Comparison of ENCODE assay signal across 27 cellular contexts in genomic region chr1:156467906-156468305, GRCh38. TPM values are rescaled to one million over a fixed set of nuclear protein-coding genes. Genes with fewer than 3 reads are reported as not detected.
DNase-seq lines count a peak whose midpoint lies in the region; ATAC-seq and TF ChIP-seq lines count a peak whose summit lies in the region.
"Had no signal": no experiment of that assay in that cellular context is flagged by ENCODE, and none has a peak within 500 bp of the region (broad histone marks: within the 10 kb centered on the region; RNA-seq: fewer than 3 reads in every experiment).

No MANE protein-coding gene starts in this region.

- no peaks in the 10 kb centered on the region for H3K79me2 ChIP-seq in trophoblast cell (ENCODE audit: control insufficient read depth, insufficient read depth, low read length, poor library complexity)

- no peaks in the 10 kb centered on the region for H3K27me3 Mint-ChIP-seq in naive thymus-derived CD4-positive, alpha-beta T cell
- H3K27me3 Mint-ChIP-seq: CD4-positive, alpha-beta memory T cell had no signal

- H3K36me3 ChIP-seq in H7 (replicated peaks; ENCODE audit: control insufficient read depth, insufficient read depth, low read length) (peaks cover 1% of the 10 kb centered on the region), adipocyte (ENCODE audit: control insufficient read depth, insufficient read depth, low read length, severe bottlenecking) (peaks cover 51% of the 10 kb centered on the region), gastroesophageal sphincter (peaks cover 4 to 85% of the 10 kb centered on the region in 2 donors), trophoblast cell (ENCODE audit: control insufficient read depth in 1 of 2, insufficient read depth in 2 of 2, low read length in 2 of 2) (peaks cover 29 to 30% of the 10 kb centered on the region in 2 experiments)
- H3K36me3 ChIP-seq in naive thymus-derived CD4-positive, alpha-beta T cell (ENCODE audit: control insufficient read depth in 2 of 3, insufficient read depth in 3 of 3, low read length in 3 of 3), result peaks cover 0 to 79% (median 19%) of the 10 kb centered on the region in 3 experiments

- H2BK5ac ChIP-seq in trophoblast cell (ENCODE audit: low read depth, low read length, poor library complexity), result no peak overlapping the region

- H4K91ac ChIP-seq in trophoblast cell (ENCODE audit: low read depth, low read length), result no peak overlapping the region

- H2AK5ac ChIP-seq in trophoblast cell (ENCODE audit: low read length), result no peak overlapping the region

- no peak overlapping the region for H4K8ac ChIP-seq in trophoblast cell (ENCODE audit: low read depth, low read length)

- H3K79me1 ChIP-seq in trophoblast cell (ENCODE audit: low read length), result no peaks in the 10 kb centered on the region

- peaks cover 95% of the 10 kb centered on the region for H3K36me3 Mint-ChIP-seq in stimulated activated effector memory CD8-positive, alpha-beta T cell treated with anti-CD3 and anti-CD28 coated beads, Interleukin-12 subunit alpha, Interleukin-12 subunit beta, amount 100 ng/mL, for 72 hours
- H3K36me3 Mint-ChIP-seq in naive thymus-derived CD4-positive, alpha-beta T cell, result peaks cover 0 to 39% (median 8%) of the 10 kb centered on the region in 5 donors

- DNase-seq in H7 (peak; percentile 48), adipocyte (ENCODE audit: low read depth) (no peak), retina (no peak), trophoblast cell (no peak)
- DNase-seq in stimulated activated effector memory CD8-positive, alpha-beta T cell treated with anti-CD3 and anti-CD28 coated beads, Interleukin-12 subunit alpha, Interleukin-12 subunit beta, amount 100 ng/mL, for 72 hours (ENCODE audit: low spot score in 2 of 2), result no peak
- no peak for DNase-seq in naive thymus-derived CD4-positive, alpha-beta T cell
- DNase-seq: activated CD4-positive, alpha-beta T cell treated with anti-CD3 and anti-CD28 coated beads for 4 hours; activated CD8-positive, alpha-beta memory T cell treated with anti-CD3 and anti-CD28 coated beads, Interleukin-2, amount 50 U/mL, for 4 hours; activated gamma-delta T cell treated with Interleukin-2 at 50 U/mL for 16 hours; amygdala; caudate nucleus; CD4-positive, alpha-beta memory T cell; DMS79 treated with DMSO at 0.1 percent for 48 hours; effector CD4-positive, alpha-beta T cell; GM23248; MG63; NCI-H1694; NCI-H345; nucleus accumbens; PC-3; SHP77 treated with DMSO at 0.1 percent for 48 hours; stimulated activated CD8-positive, alpha-beta memory T cell treated with anti-CD3 and anti-CD28 coated beads, Interleukin-4, amount 100 ng/mL, for 48 hours had no signal

- H2BK12ac ChIP-seq in trophoblast cell (ENCODE audit: low read length), result no peak overlapping the region

- WGBS in gastroesophageal sphincter (ENCODE audit: low coverage in 1 of 2), 2 donors, result 79% methylated on average over 11 of the region's 18 CpGs; no CpG with 5 or more reads in 1 of the 2 donors
- no CpG with 5 or more reads among the region's 18 CpGs for WGBS in trophoblast cell (ENCODE audit: extremely low coverage, insufficient coverage, insufficient read length)

- no peak overlapping the region for H3K18ac ChIP-seq in trophoblast cell (ENCODE audit: low read length)

- CTCF ChIA-PET in naive thymus-derived CD4-positive, alpha-beta T cell (lab: Charles Lee), result no interaction called here

- H3K4me1 Mint-ChIP-seq in stimulated activated effector memory CD8-positive, alpha-beta T cell treated with anti-CD3 and anti-CD28 coated beads, Interleukin-12 subunit alpha, Interleukin-12 subunit beta, amount 100 ng/mL, for 72 hours, result peaks cover 36% of the 10 kb centered on the region
- peaks cover 10 to 24% (median 19%) of the 10 kb centered on the region in 7 donors for H3K4me1 Mint-ChIP-seq in naive thymus-derived CD4-positive, alpha-beta T cell

- ATAC-seq in gastroesophageal sphincter, result no peak
- ATAC-seq in stimulated activated effector memory CD8-positive, alpha-beta T cell treated with anti-CD3 and anti-CD28 coated beads, Interleukin-12 subunit alpha, Interleukin-12 subunit beta, amount 100 ng/mL, for 72 hours, result no peak
- ATAC-seq in HG03159 (IDR thresholded peaks at IDR 0.05; ENCODE audit: unreplicated experiment), result no peak
- ATAC-seq in naive thymus-derived CD4-positive, alpha-beta T cell, result no peak
- ATAC-seq: left lobe of liver, mucosa of descending colon, PC-3 had no signal

- no peak for TF ChIP-seq EP300 in gastroesophageal sphincter (IDR thresholded peaks at IDR 0.05)

- TF ChIP-seq CTCF in gastroesophageal sphincter (IDR thresholded peaks at IDR 0.05), result no peak

- POLR2A ChIA-PET in naive thymus-derived CD4-positive, alpha-beta T cell (lab: Charles Lee), result interaction anchor here (2.1 kb wide), 1 partner anchor 11 kb away, joined by 6 read pairs; no protein-coding TSS in a partner anchor

- no peak overlapping the region for H3K4me3 Mint-ChIP-seq in stimulated activated effector memory CD8-positive, alpha-beta T cell treated with anti-CD3 and anti-CD28 coated beads, Interleukin-12 subunit alpha, Interleukin-12 subunit beta, amount 100 ng/mL, for 72 hours
- no peak overlapping the region for H3K4me3 Mint-ChIP-seq in naive thymus-derived CD4-positive, alpha-beta T cell
- H3K4me3 Mint-ChIP-seq: CD4-positive, alpha-beta memory T cell had no signal

- H3K9ac ChIP-seq in adipocyte (ENCODE audit: low read length) (peak overlapping the region; percentile 12), trophoblast cell (ENCODE audit: low read length) (no peak overlapping the region)
- H3K9ac ChIP-seq: GM23248 had no signal

- H3K14ac ChIP-seq in trophoblast cell (ENCODE audit: low read length), result no peak overlapping the region

- no peak overlapping the region for H4K12ac ChIP-seq in trophoblast cell (ENCODE audit: low read depth, low read length)

- H3K27ac Mint-ChIP-seq in stimulated activated effector memory CD8-positive, alpha-beta T cell treated with anti-CD3 and anti-CD28 coated beads, Interleukin-12 subunit alpha, Interleukin-12 subunit beta, amount 100 ng/mL, for 72 hours, result peak overlapping the region; percentile 86
- H3K27ac Mint-ChIP-seq in naive thymus-derived CD4-positive, alpha-beta T cell, result peak overlapping the region in 2 of 9 donors; percentile 55 to 56

- H3K4me2 ChIP-seq in trophoblast cell (ENCODE audit: low read length), result no peak overlapping the region

- H3K4me3 ChIP-seq in H7 (ENCODE audit: insufficient read depth, low read depth, low read length), result no peak overlapping the region
- H3K4me3 ChIP-seq in adipocyte (ENCODE audit: low read length), result no peak overlapping the region
- H3K4me3 ChIP-seq in gastroesophageal sphincter, result no peak overlapping the region
- no peak overlapping the region for H3K4me3 ChIP-seq in trophoblast cell (ENCODE audit: low read depth, low read length)
- H3K4me3 ChIP-seq in naive thymus-derived CD4-positive, alpha-beta T cell (ENCODE audit: low read length), result no peak overlapping the region
- H3K4me3 ChIP-seq: GM23248, MG63, mucosa of descending colon, tibial nerve had no signal

- no peak overlapping the region for H3K4ac ChIP-seq in trophoblast cell (ENCODE audit: low read depth, low read length)

- peak overlapping the region in 3 of 4 donors; percentile 77 to 100 (median 80) for H3K27ac ChIP-seq in gastroesophageal sphincter
- no peak overlapping the region for H3K27ac ChIP-seq in trophoblast cell (ENCODE audit: low read depth, low read length)
- H3K27ac ChIP-seq in naive thymus-derived CD4-positive, alpha-beta T cell (ENCODE audit: low read depth, low read length), result no peak overlapping the region
- H3K27ac ChIP-seq: GM23248 had no signal

- H3K9me3 Mint-ChIP-seq in stimulated activated effector memory CD8-positive, alpha-beta T cell treated with anti-CD3 and anti-CD28 coated beads, Interleukin-12 subunit alpha, Interleukin-12 subunit beta, amount 100 ng/mL, for 72 hours, result no peaks in the 10 kb centered on the region
- no peaks in the 10 kb centered on the region for H3K9me3 Mint-ChIP-seq in naive thymus-derived CD4-positive, alpha-beta T cell
- H3K9me3 Mint-ChIP-seq: CD4-positive, alpha-beta memory T cell had no signal

- H3K4me1 ChIP-seq in adipocyte (ENCODE audit: control insufficient read depth, insufficient read depth, low read length) (peaks cover 46% of the 10 kb centered on the region), gastroesophageal sphincter (peaks cover 9 to 94% (median 39%) of the 10 kb centered on the region in 3 donors), trophoblast cell (ENCODE audit: control insufficient read depth in 1 of 2, insufficient read depth in 2 of 2, low read length in 2 of 2) (peaks cover 7 to 11% of the 10 kb centered on the region in 2 experiments)
- no peaks in the 10 kb centered on the region for H3K4me1 ChIP-seq in naive thymus-derived CD4-positive, alpha-beta T cell (ENCODE audit: control insufficient read depth in 2 of 2, insufficient read depth in 2 of 2, low read length in 2 of 2)

- H3K27me3 ChIP-seq in H7 (ENCODE audit: control insufficient read depth, insufficient read depth, low read length), result no peaks in the 10 kb centered on the region
- H3K27me3 ChIP-seq in adipocyte (replicated peaks; ENCODE audit: control insufficient read depth, insufficient read depth, low read length), result no peaks in the 10 kb centered on the region
- H3K27me3 ChIP-seq in gastroesophageal sphincter, result no peaks in the 10 kb centered on the region
- H3K27me3 ChIP-seq in trophoblast cell (ENCODE audit: insufficient read depth, low read length), result no peaks in the 10 kb centered on the region
- H3K27me3 ChIP-seq in naive thymus-derived CD4-positive, alpha-beta T cell (ENCODE audit: control insufficient read depth in 2 of 2, insufficient read depth in 2 of 2, low read length in 2 of 2), result no peaks in the 10 kb centered on the region
- H3K27me3 ChIP-seq: MG63, tibial nerve had no signal

- no peak overlapping the region for H3K23ac ChIP-seq in trophoblast cell (ENCODE audit: low read length)

- H2BK120ac ChIP-seq in trophoblast cell (ENCODE audit: insufficient read depth, low read length, poor library complexity), result no peak overlapping the region

- no peak overlapping the region for H2AFZ ChIP-seq in trophoblast cell (ENCODE audit: insufficient read depth, low read length, poor library complexity)
- H2AFZ ChIP-seq: GM23248 had no signal

- no peak for TF ChIP-seq POLR2A in gastroesophageal sphincter (IDR thresholded peaks at IDR 0.05)

- H3K9me3 ChIP-seq in adipocyte (ENCODE audit: control insufficient read depth, low read length) (no peaks in the 10 kb centered on the region), gastroesophageal sphincter (no peaks in the 10 kb centered on the region), trophoblast cell (ENCODE audit: insufficient read depth, low read depth, low read length) (peaks cover 3% of the 10 kb centered on the region)
- no peaks in the 10 kb centered on the region for H3K9me3 ChIP-seq in naive thymus-derived CD4-positive, alpha-beta T cell (ENCODE audit: control insufficient read depth in 2 of 3, low read length in 3 of 3)
- H3K9me3 ChIP-seq: MG63, mucosa of descending colon, tibial nerve had no signal

- intact Hi-C loops in naive thymus-derived CD4-positive, alpha-beta T cell (cut with micrococcal nuclease), result no loop called here

RNA-seq across cellular contexts. Expression of gene MEF2D, which starts 32.7 kb away (rescaled TPM):
- 14.2 TPM in 2 replicates for total RNA-seq in H7 (2014; rRNA removed; shearing (Covaris generic))
- total RNA-seq in gastroesophageal sphincter, result 10 to 100 TPM; 49.0 to 94.3 (median 67.1) TPM
- 10.5 and 10.7 TPM in 2 replicates for polyA plus RNA-seq in trophoblast cell (2013)
- total RNA-seq in naive thymus-derived CD4-positive, alpha-beta T cell, result 100 to 1,000 TPM in 2 of 5 experiments, 10 to 100 TPM in 3; 48.1 to 190 (median 67.7) TPM
- 10 to 100 TPM in 1 of 2 donors, 1 to 10 TPM in 1; 4.5 to 10.0 TPM for polyA plus RNA-seq in naive thymus-derived CD4-positive, alpha-beta T cell

Comparison
In these comparisons a context has a peak if more than half of its experiments do, and no peak if none do; other contexts are left out.
1. H3K27ac ChIP-seq: peak in gastroesophageal sphincter (3 of 4); none in trophoblast cell (single experiment) and naive thymus-derived CD4-positive, alpha-beta T cell (single experiment).